Comparison of ENCODE assay signal across 18 cellular contexts in genomic region chr20:17806107-17806506, GRCh38.
DNase-seq lines count a peak whose midpoint lies in the region; ATAC-seq, FAIRE-seq and TF ChIP-seq lines count a peak whose summit lies in the region.
"Had no signal": no experiment of that assay in that cellular context is flagged by ENCODE, and none has a peak within 500 bp of the region (broad histone marks: within the 10 kb centered on the region; RNA-seq: fewer than 3 reads in every experiment).

No MANE protein-coding gene starts in this region.

- TF ChIP-seq CTCF in heart right ventricle (IDR thresholded peaks at IDR 0.05) (no peak), liver (IDR thresholded peaks at IDR 0.05; ENCODE audit: low read depth, low read length, missing input control) (no peak), uterus (IDR thresholded peaks at IDR 0.05) (no peak)

- FAIRE-seq in RCC 7860 (lab: Jason Lieb, UNC): no peak
- FAIRE-seq: A204.1, GM12878 had no signal

- intact Hi-C loops in heart right ventricle (cut with DNase I): loop anchor here in 4 of 10 donors (1.0 to 10.0 kb wide), 6 partner anchors 36 to 124 kb away; partner anchors contain the start of gene RRBP1 (in 2 of the 4)
- intact Hi-C loops in cardiac septum (cut with DNase I): loop anchor here (5.0 kb wide), 1 partner anchor 36 kb away; no protein-coding TSS in a partner anchor
- intact Hi-C loops in uterus (cut with DNase I; ENCODE audit: low total_unique reads): no loop called here

- peak overlapping the region; percentile 3 to 90 (median 76) for H3K27ac ChIP-seq in heart right ventricle
- H3K27ac ChIP-seq in liver (ENCODE audit: low read depth in 1 of 2, low read length in 2 of 2): peak overlapping the region; percentile 71 to 77
- H3K27ac ChIP-seq in rectal smooth muscle tissue (ENCODE audit: low read depth, low read length): peak overlapping the region; percentile 62
- H3K27ac ChIP-seq in uterus: peak overlapping the region; percentile 86
- H3K27ac ChIP-seq: neutrophil had no signal

- H3K9ac ChIP-seq in liver (ENCODE audit: low read depth in 1 of 2, low read length in 2 of 2) (no peak overlapping the region), rectal smooth muscle tissue (ENCODE audit: low read length) (no peak overlapping the region)

- TF ChIP-seq RAD21 in liver (IDR thresholded peaks at IDR 0.05): no peak

- 84 to 88% methylated on average over 7 of the region's 7 CpGs for WGBS in heart right ventricle, 2 donors
- 87% methylated on average over 7 of the region's 7 CpGs for WGBS in liver

- ATAC-seq in heart right ventricle: no peak
- ATAC-seq: activated CD4-positive, CD25-positive, alpha-beta regulatory T cell treated with anti-CD3 and anti-CD28 coated beads, Interleukin-2, amount 50 U/mL, for 24 hours; GM12878; PC-3 had no signal

- no peaks in the 10 kb centered on the region for H3K27me3 ChIP-seq in heart right ventricle
- H3K27me3 ChIP-seq in liver (ENCODE audit: control insufficient read depth in 4 of 4, insufficient read depth in 4 of 4, low read length in 3 of 4): no peaks in the 10 kb centered on the region
- H3K27me3 ChIP-seq in rectal smooth muscle tissue (ENCODE audit: control insufficient read depth, insufficient read depth, low read length): no peaks in the 10 kb centered on the region
- H3K27me3 ChIP-seq in uterus: no peaks in the 10 kb centered on the region
- H3K27me3 ChIP-seq: neutrophil had no signal

- H3K4me1 ChIP-seq in heart right ventricle: peaks cover 8 to 58% (median 43%) of the 10 kb centered on the region in 9 donors
- peaks cover 10 to 46% (median 34%) of the 10 kb centered on the region in 4 donors for H3K4me1 ChIP-seq in liver (ENCODE audit: control insufficient read depth in 4 of 4, insufficient read depth in 4 of 4, low read length in 3 of 4)
- H3K4me1 ChIP-seq in rectal smooth muscle tissue (ENCODE audit: control insufficient read depth, insufficient read depth, low read length): peaks cover 27% of the 10 kb centered on the region
- H3K4me1 ChIP-seq in uterus: peaks cover 0 to 23% of the 10 kb centered on the region in 2 donors

- DNase-seq in heart right ventricle: no peak
- no peak for DNase-seq in cardiac septum (ENCODE audit: low spot score)
- DNase-seq in uterus: no peak
- no peak for DNase-seq in anterior cingulate cortex (lab: John Stamatoyannopoulos, UW)
- DNase-seq in SIG-M5 treated with dmso at 0.1 percent for 504 hours (lab: John Stamatoyannopoulos, UW; ENCODE audit: unreplicated experiment): no peak
- DNase-seq in RCC 7860 (ENCODE audit: low spot score): no peak
- DNase-seq: activated CD8-positive, alpha-beta memory T cell treated with anti-CD3 and anti-CD28 coated beads, Interleukin-2, amount 50 U/mL, for 48 hours; activated naive CD4-positive, alpha-beta T cell treated with anti-CD3 and anti-CD28 coated beads, Interleukin-2, amount 50 U/mL, for 16 hours; CD8-positive, alpha-beta memory T cell; NCI-H1694 treated with DMSO at 0.1 percent for 48 hours; NCI-H524; PC-3 had no signal

- no peak for TF ChIP-seq POLR2A in uterus (IDR thresholded peaks at IDR 0.05)

- H3K9me3 ChIP-seq in heart right ventricle: no peaks in the 10 kb centered on the region
- H3K9me3 ChIP-seq in liver (ENCODE audit: control insufficient read depth in 4 of 4, low read length in 3 of 4): no peaks in the 10 kb centered on the region
- H3K9me3 ChIP-seq in uterus: no peaks in the 10 kb centered on the region
- H3K9me3 ChIP-seq: neutrophil had no signal

- H3K36me3 ChIP-seq in heart right ventricle (no peaks in the 10 kb centered on the region), liver (ENCODE audit: control insufficient read depth in 4 of 4, insufficient read depth in 3 of 4, low read depth in 1 of 4, low read length in 3 of 4) (no peaks in the 10 kb centered on the region), rectal smooth muscle tissue (ENCODE audit: control insufficient read depth, insufficient read depth, low read length) (no peaks in the 10 kb centered on the region), uterus (no peaks in the 10 kb centered on the region)
- H3K36me3 ChIP-seq: neutrophil had no signal

- peak overlapping the region in 2 of 10 donors; percentile 14 to 31 for H3K4me3 ChIP-seq in heart right ventricle
- no peak overlapping the region for H3K4me3 ChIP-seq in liver (ENCODE audit: low read depth in 1 of 3, low read length in 3 of 3)
- no peak overlapping the region for H3K4me3 ChIP-seq in rectal smooth muscle tissue (ENCODE audit: low read length)
- H3K4me3 ChIP-seq in uterus: no peak overlapping the region
- H3K4me3 ChIP-seq: GM12878 had no signal

TF ChIP-seq in liver, 16 proteins besides CTCF, POLR2A, EP300 and RAD21:
- TF ChIP-seq HNF4A (conservative IDR thresholded peaks at IDR 0.05) (no peak), TAF1 (conservative IDR thresholded peaks at IDR 0.05) (no peak), REST (IDR thresholded peaks at IDR 0.05) (no peak), SP1 (IDR thresholded peaks at IDR 0.05) (no peak), MAX (IDR thresholded peaks at IDR 0.05) (no peak), ATF3 (IDR thresholded peaks at IDR 0.05) (no peak), JUND (IDR thresholded peaks at IDR 0.05) (no peak), NR2F2 (IDR thresholded peaks at IDR 0.05) (no peak), RXRA (IDR thresholded peaks at IDR 0.05) (no peak)
TF ChIP-seq in liver: peak in this region for 0.
